In the genomic region with DNA sequence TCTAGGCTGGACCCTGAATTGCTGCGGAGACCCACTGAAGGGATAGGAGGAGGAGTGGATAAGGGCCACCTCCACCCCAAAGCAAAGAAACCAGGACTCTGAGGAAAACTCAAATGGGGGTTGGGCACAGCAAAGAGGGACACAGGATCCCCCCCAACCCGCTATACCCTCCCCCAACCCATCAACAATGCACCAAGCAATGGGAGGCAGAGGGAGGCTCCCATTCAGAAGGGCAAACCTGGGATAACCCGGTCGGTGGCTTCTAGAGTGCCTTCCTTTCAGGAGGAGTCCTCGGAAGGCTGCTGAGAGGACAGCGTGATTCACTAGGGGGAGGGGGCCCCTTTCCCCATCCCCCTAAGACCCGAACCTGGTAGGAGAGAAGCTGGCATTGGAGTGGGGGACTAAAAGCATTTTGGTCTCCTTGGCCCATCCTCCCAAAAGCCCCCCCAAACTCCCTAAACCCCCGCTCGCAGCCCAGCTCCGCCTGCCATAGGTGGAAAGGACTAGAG, we compare ENCODE assay signal across 8 cellular contexts. TPM values are rescaled to one million over a fixed set of nuclear protein-coding genes. Genes with fewer than 3 reads are reported as not detected.
DNase-seq lines count a peak whose midpoint lies in the region; ATAC-seq, FAIRE-seq and TF ChIP-seq lines count a peak whose summit lies in the region.

No MANE protein-coding gene starts in this region.

- POLR2A ChIA-PET in endothelial cell of umbilical vein (lab: Charles Lee), result no interaction called here

- H4K20me1 ChIP-seq in endothelial cell of umbilical vein (replicated peaks; ENCODE audit: control insufficient read depth, extremely low read depth, insufficient read depth, low read length), result no peaks in the 10 kb centered on the region

- H3K4me3 ChIP-seq in endothelial cell of umbilical vein (replicated peaks in 1 of 3; ENCODE audit: insufficient read depth in 1 of 3, low read depth in 1 of 3, low read length in 3 of 3) (peak overlapping the region; percentile 53 to 95 (median 84)), ovary (peak overlapping the region; percentile 63)

- ATAC-seq in GM19397 (IDR thresholded peaks at IDR 0.05; ENCODE audit: unreplicated experiment), result no peak
- no peak for ATAC-seq in GM21619 (IDR thresholded peaks at IDR 0.05; ENCODE audit: unreplicated experiment)

- H3K27ac ChIP-seq in endothelial cell of umbilical vein (ENCODE audit: insufficient read depth, low read depth, low read length) (peak overlapping the region; percentile 65), ovary (peak overlapping the region; percentile 99 to 100)

- H3K79me2 ChIP-seq in endothelial cell of umbilical vein (ENCODE audit: control insufficient read depth, insufficient read depth, low read length), result peaks cover 62% of the 10 kb centered on the region

- H2AFZ ChIP-seq in endothelial cell of umbilical vein (ENCODE audit: low read depth, low read length), result no peak overlapping the region

- CTCF ChIA-PET in endothelial cell of umbilical vein (lab: Charles Lee), result interaction anchor here (1.1 to 6.1 kb wide), 6 partner anchors 9 to 114 kb away, joined by 3 to 149 read pairs (median 6); no protein-coding TSS in a partner anchor

- WGBS in ovary, 3 donors, result 0 to 3% (median 0%) methylated on average over 10 of the region's 10 CpGs

- no peaks in the 10 kb centered on the region for H3K9me1 ChIP-seq in endothelial cell of umbilical vein (replicated peaks; ENCODE audit: control insufficient read depth, extremely low read depth, insufficient read depth, low read length)

- TF ChIP-seq CTCF in endothelial cell of umbilical vein (IDR thresholded peaks at IDR 0.05; ENCODE audit: extremely low read depth in 1 of 2, insufficient read depth in 1 of 2, low read depth in 1 of 2, low read length in 2 of 2) (no peak), ovary (IDR thresholded peaks at IDR 0.05) (no peak)

- no peaks in the 10 kb centered on the region for H3K27me3 ChIP-seq in endothelial cell of umbilical vein (ENCODE audit: control insufficient read depth in 2 of 2, insufficient read depth in 2 of 2, low read length in 2 of 2)
- H3K27me3 ChIP-seq in ovary, result no peaks in the 10 kb centered on the region

- BruUV-seq in endothelial cell of umbilical vein (replicated peaks; lab: Mats Ljungman, UMichigan), result TSS peak; percentile 0

- intact Hi-C loops in endothelial cell of umbilical vein (cut with micrococcal nuclease), result no loop called here
- intact Hi-C loops in ovary (cut with DNase I), result loop anchor here in 1 of 4 donors (5.0 kb wide), 1 partner anchor 37 kb away; no protein-coding TSS in a partner anchor

- peak; percentile 53 for FAIRE-seq in endothelial cell of umbilical vein (lab: Jason Lieb, UNC)

- DNase-seq in EH (ENCODE audit: low read depth) (peak; percentile 39), OCI-M1 (lab: John Stamatoyannopoulos, UW) (peak; percentile 41), endothelial cell of umbilical vein (ENCODE audit: low read depth, low spot score) (no peak), ovary (no peak), UCSD-AML1 (lab: John Stamatoyannopoulos, UW; ENCODE audit: unreplicated experiment) (no peak), hepatic stellate cell (ENCODE audit: low spot score) (no peak)

- H3K9me3 ChIP-seq in endothelial cell of umbilical vein (replicated peaks; ENCODE audit: control insufficient read depth, insufficient read depth, low read length) (no peaks in the 10 kb centered on the region), ovary (no peaks in the 10 kb centered on the region)

- no peak for TF ChIP-seq EP300 in ovary (IDR thresholded peaks at IDR 0.05)

- H3K4me1 ChIP-seq in endothelial cell of umbilical vein (ENCODE audit: control insufficient read depth, extremely low read depth, insufficient read depth, low read length) (peaks cover 58% of the 10 kb centered on the region), ovary (ENCODE audit: insufficient read depth) (peaks cover 49% of the 10 kb centered on the region)

- H3K36me3 ChIP-seq in endothelial cell of umbilical vein (ENCODE audit: control insufficient read depth in 2 of 2, extremely low read depth in 1 of 2, insufficient read depth in 2 of 2, low read length in 2 of 2), result peaks cover 0 to 5% of the 10 kb centered on the region in 2 experiments
- H3K36me3 ChIP-seq in ovary, result no peaks in the 10 kb centered on the region

- dilution Hi-C loops in endothelial cell of umbilical vein (cut with MboI; ENCODE audit: extremely low pct_ligation_motif_present, low sequenced_read_pairs), result no loop called here

- TF ChIP-seq POLR2A in endothelial cell of umbilical vein (IDR thresholded peaks at IDR 0.05; ENCODE audit: low read depth, low read length) (no peak), ovary (IDR thresholded peaks at IDR 0.05) (no peak)

- peak overlapping the region; percentile 84 for H3K9ac ChIP-seq in endothelial cell of umbilical vein (replicated peaks; ENCODE audit: extremely low read depth, insufficient read depth, low read length)

- H3K4me2 ChIP-seq in endothelial cell of umbilical vein (ENCODE audit: insufficient read depth, low read length), result peak overlapping the region; percentile 21

TF ChIP-seq in endothelial cell of umbilical vein, 7 proteins besides CTCF, POLR2A, EP300 and RAD21:
- TF ChIP-seq JUN (IDR thresholded peaks at IDR 0.05; ENCODE audit: borderline replicate concordance, insufficient read depth, insufficient read length, low read depth) (no peak), MYC (IDR thresholded peaks at IDR 0.05; ENCODE audit: low read depth, low read length) (no peak), GATA2 (IDR thresholded peaks at IDR 0.05; ENCODE audit: insufficient read depth, insufficient read length, low read depth, low read length) (no peak), POLR2AphosphoS5 (IDR thresholded peaks at IDR 0.05; ENCODE audit: insufficient read depth, low read depth, low read length) (no peak), FOS (IDR thresholded peaks at IDR 0.05; ENCODE audit: borderline replicate concordance, insufficient read depth, low read length) (no peak), EZH2 (IDR thresholded peaks at IDR 0.05; ENCODE audit: borderline replicate concordance, low read depth, low read length, severe bottlenecking) (no peak)
- TF ChIP-seq, protein P1, sequence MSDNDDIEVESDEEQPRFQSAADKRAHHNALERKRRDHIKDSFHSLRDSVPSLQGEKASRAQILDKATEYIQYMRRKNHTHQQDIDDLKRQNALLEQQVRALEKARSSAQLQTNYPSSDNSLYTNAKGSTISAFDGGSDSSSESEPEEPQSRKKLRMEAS (IDR thresholded peaks at IDR 0.05; ENCODE audit: insufficient read depth, insufficient read length), result no peak

RNA-seq across cellular contexts. Expression of a gene that starts 1.3 kb away (rescaled TPM):
- 52.2 and 57.3 TPM in 2 replicates for total RNA-seq in endothelial cell of umbilical vein
- polyA plus RNA-seq in endothelial cell of umbilical vein, result 45.4 and 55.6 TPM in 2 replicates
- 22.7 and 25.9 TPM in 2 replicates for polyA plus RNA-seq in endothelial cell of umbilical vein (2011; cell fraction: cytosol; rRNA removed)
- polyA plus RNA-seq in endothelial cell of umbilical vein (2011; cell fraction: nucleus; rRNA removed), result 46.5 and 51.0 TPM in 2 replicates
- polyA plus RNA-seq in endothelial cell of umbilical vein (2012), result 22.7 and 25.8 TPM in 2 replicates
- polyA minus RNA-seq in endothelial cell of umbilical vein, result 21.9 and 28.3 TPM in 2 replicates
- 18.9 TPM for polyA minus RNA-seq in endothelial cell of umbilical vein (2011; cell fraction: cytosol; rRNA and poly(A)+ RNA removed)
- 22.6 and 32.7 TPM in 2 replicates for polyA minus RNA-seq in endothelial cell of umbilical vein (2011; cell fraction: nucleus; rRNA and poly(A)+ RNA removed)
- 10 to 100 TPM; 30.0 to 96.6 (median 64.0) TPM for total RNA-seq in ovary
- 10 to 100 TPM; 33.0 to 40.1 TPM for polyA plus RNA-seq in ovary

Comparison
In these comparisons a context has a peak if more than half of its experiments do, and no peak if none do; other contexts are left out.
1. DNase-seq: peak in EH (single experiment) and OCI-M1 (single experiment); none in endothelial cell of umbilical vein (single experiment), ovary (0 of 5), UCSD-AML1 (single experiment) and hepatic stellate cell (single experiment).